ENCODE assay signal across 12 cellular contexts in genomic region chr1:31238612-31238985, GRCh38. TPM values are rescaled to one million over a fixed set of nuclear protein-coding genes. Genes with fewer than 3 reads are reported as not detected.
A peak's percentile ranks its signal among the peaks of the same experiment; 100 is the strongest.
DNase-seq lines count a peak whose midpoint lies in the region; ATAC-seq and TF ChIP-seq lines count a peak whose summit lies in the region.
"Had no signal": no experiment of that assay in that cellular context is flagged by ENCODE, and none has a peak within 500 bp of the region (broad histone marks: within the 10 kb centered on the region; RNA-seq: fewer than 3 reads in every experiment).

No MANE protein-coding gene starts in this region.

- peaks cover 33% of the 10 kb centered on the region for H3K27me3 Mint-ChIP-seq in activated naive CD4-positive, alpha-beta T cell treated with anti-CD3 and anti-CD28 coated beads, Interleukin-2, amount 50 U/mL, for 24 hours
- H3K27me3 Mint-ChIP-seq in activated B cell treated with CpG ODN at 0.5 μM for 24 hours: peaks cover 44% of the 10 kb centered on the region
- peaks cover 59 to 75% of the 10 kb centered on the region in 2 donors for H3K27me3 Mint-ChIP-seq in stimulated activated naive B cell treated with anti-CD40 and anti-IgM and Interleukin-4, amounts not matched to agents 10 μg/mL and 1 μg/mL and 100 μg/mL, for 72 hours

- peak overlapping the region; percentile 84 for H3K9ac ChIP-seq in iPS-20b (ENCODE audit: low read depth, low read length)

- H3K4me3 ChIP-seq in iPS-20b (ENCODE audit: low read length): peak overlapping the region; percentile 85
- H3K4me3 ChIP-seq in prostate gland: no peak overlapping the region

- peaks cover 17% of the 10 kb centered on the region for H3K4me1 Mint-ChIP-seq in activated naive CD4-positive, alpha-beta T cell treated with anti-CD3 and anti-CD28 coated beads, Interleukin-2, amount 50 U/mL, for 24 hours
- peaks cover 22% of the 10 kb centered on the region for H3K4me1 Mint-ChIP-seq in activated B cell treated with CpG ODN at 0.5 μM for 24 hours
- peaks cover 12 to 17% of the 10 kb centered on the region in 2 donors for H3K4me1 Mint-ChIP-seq in stimulated activated naive B cell treated with anti-CD40 and anti-IgM and Interleukin-4, amounts not matched to agents 10 μg/mL and 1 μg/mL and 100 μg/mL, for 72 hours

- no peak for TF ChIP-seq CTCF in activated B cell treated with CpG ODN at 0.5 μM for 24 hours (IDR thresholded peaks at IDR 0.05)
- no peak for TF ChIP-seq CTCF in prostate gland (IDR thresholded peaks at IDR 0.05)

- H3K27me3 ChIP-seq in iPS-20b (ENCODE audit: insufficient read depth, low read length) (peaks cover 38% of the 10 kb centered on the region), prostate gland (replicated peaks; ENCODE audit: insufficient read depth) (no peaks in the 10 kb centered on the region)

- ATAC-seq in activated B cell treated with CpG ODN at 0.5 μM for 24 hours (ENCODE audit: low read depth): no peak
- ATAC-seq in stimulated activated naive B cell treated with anti-CD40 and anti-IgM and Interleukin-4, amounts not matched to agents 10 μg/mL and 1 μg/mL and 100 μg/mL, for 72 hours (replicated peaks): no peak
- no peak for ATAC-seq in GM18505 (IDR thresholded peaks at IDR 0.05; ENCODE audit: unreplicated experiment)

- CTCF ChIA-PET in activated B cell treated with CpG ODN at 0.5 μM for 24 hours (lab: Charles Lee): no interaction called here

- H3K4me1 ChIP-seq in iPS-20b (ENCODE audit: insufficient read depth, low read length) (0 out of 2 replicates have a peak, but pooled peaks cover 4% of the 10 kb centered on the region), prostate gland (replicated peaks) (no peaks in the 10 kb centered on the region)

- H3K9me3 Mint-ChIP-seq in activated naive CD4-positive, alpha-beta T cell treated with anti-CD3 and anti-CD28 coated beads, Interleukin-2, amount 50 U/mL, for 24 hours: no peaks in the 10 kb centered on the region
- no peaks in the 10 kb centered on the region for H3K9me3 Mint-ChIP-seq in activated B cell treated with CpG ODN at 0.5 μM for 24 hours
- H3K9me3 Mint-ChIP-seq in stimulated activated naive B cell treated with anti-CD40 and anti-IgM and Interleukin-4, amounts not matched to agents 10 μg/mL and 1 μg/mL and 100 μg/mL, for 72 hours: no peaks in the 10 kb centered on the region

- H3K36me3 Mint-ChIP-seq in activated naive CD4-positive, alpha-beta T cell treated with anti-CD3 and anti-CD28 coated beads, Interleukin-2, amount 50 U/mL, for 24 hours: no peaks in the 10 kb centered on the region
- no peaks in the 10 kb centered on the region for H3K36me3 Mint-ChIP-seq in activated B cell treated with CpG ODN at 0.5 μM for 24 hours (ENCODE audit: low read depth)
- no peaks in the 10 kb centered on the region for H3K36me3 Mint-ChIP-seq in stimulated activated naive B cell treated with anti-CD40 and anti-IgM and Interleukin-4, amounts not matched to agents 10 μg/mL and 1 μg/mL and 100 μg/mL, for 72 hours

- H3K27ac Mint-ChIP-seq in activated naive CD4-positive, alpha-beta T cell treated with anti-CD3 and anti-CD28 coated beads, Interleukin-2, amount 50 U/mL, for 24 hours: no peak overlapping the region
- no peak overlapping the region for H3K27ac Mint-ChIP-seq in activated B cell treated with CpG ODN at 0.5 μM for 24 hours
- no peak overlapping the region for H3K27ac Mint-ChIP-seq in stimulated activated naive B cell treated with anti-CD40 and anti-IgM and Interleukin-4, amounts not matched to agents 10 μg/mL and 1 μg/mL and 100 μg/mL, for 72 hours

- no peak for DNase-seq in activated naive CD4-positive, alpha-beta T cell treated with anti-CD3 and anti-CD28 coated beads, Interleukin-2, amount 50 U/mL, for 16 hours
- DNase-seq in activated B cell treated with CpG ODN at 0.5 μM for 24 hours (no peak), AG08395 (ENCODE audit: low spot score) (no peak), prostate gland (ENCODE audit: low spot score) (no peak)
- DNase-seq in stimulated activated naive B cell treated with anti-CD40 and anti-IgM and Interleukin-4, amounts not matched to agents 10 μg/mL and 1 μg/mL and 100 μg/mL, for 72 hours: no peak
- DNase-seq: cerebellar nuclear complex; stimulated activated CD4-positive, alpha-beta T cell treated with anti-CD3 and anti-CD28 coated beads, Interleukin-12 subunit alpha, Interleukin-12 subunit beta, amount 100 ng/mL, for 4 hours had no signal

- WGBS in prostate gland: 43% methylated on average over 4 of the region's 4 CpGs

- intact Hi-C loops in activated B cell treated with CpG ODN at 0.5 μM for 24 hours (cut with micrococcal nuclease) (no loop called here), prostate gland (cut with DNase I) (no loop called here)

- TF ChIP-seq POLR2A in GM18505 (IDR thresholded peaks at IDR 0.05; ENCODE audit: borderline replicate concordance, extremely low read depth, insufficient read depth, insufficient read length): no peak
- TF ChIP-seq POLR2A in prostate gland (IDR thresholded peaks at IDR 0.05): no peak

- POLR2A ChIA-PET in activated B cell treated with CpG ODN at 0.5 μM for 24 hours (lab: Charles Lee): no interaction called here

- H3K36me3 ChIP-seq in iPS-20b (ENCODE audit: insufficient read depth, low read depth, low read length) (no peaks in the 10 kb centered on the region), prostate gland (no peaks in the 10 kb centered on the region)
- H3K36me3 ChIP-seq: BLaER1 treated with 17β-estradiol and CSF1 and Interleukin-3, amounts not matched to agents 10 nM and 100 nM had no signal

- peak overlapping the region; percentile 50 for H3K4me3 Mint-ChIP-seq in activated naive CD4-positive, alpha-beta T cell treated with anti-CD3 and anti-CD28 coated beads, Interleukin-2, amount 50 U/mL, for 24 hours
- peak overlapping the region; percentile 65 for H3K4me3 Mint-ChIP-seq in activated B cell treated with CpG ODN at 0.5 μM for 24 hours
- H3K4me3 Mint-ChIP-seq in stimulated activated naive B cell treated with anti-CD40 and anti-IgM and Interleukin-4, amounts not matched to agents 10 μg/mL and 1 μg/mL and 100 μg/mL, for 72 hours: peak overlapping the region; percentile 81 to 84

- H3K27ac ChIP-seq in iPS-20b (ENCODE audit: low read length) (no peak overlapping the region), prostate gland (no peak overlapping the region)
- H3K27ac ChIP-seq: BLaER1 treated with 17β-estradiol and CSF1 and Interleukin-3, amounts not matched to agents 10 nM and 100 nM had no signal

- no peaks in the 10 kb centered on the region for H3K9me3 ChIP-seq in iPS-20b (ENCODE audit: insufficient read depth, low read depth, low read length)
- H3K9me3 ChIP-seq in prostate gland: no peaks in the 10 kb centered on the region
- H3K9me3 ChIP-seq: BLaER1 treated with 17β-estradiol and CSF1 and Interleukin-3, amounts not matched to agents 10 nM and 100 nM had no signal

RNA-seq across cellular contexts. Expression of gene NKAIN1, which starts 1.1 kb away (rescaled TPM):
- total RNA-seq in activated B cell treated with CpG ODN at 0.5 μM for 24 hours (not detected in 2 replicates), prostate gland (under 1 TPM; 0.51 to 0.73 TPM)
- total RNA-seq: lung microvascular endothelial cell had no signal

RNA-seq across cellular contexts. Expression of gene SNRNP40, which starts 58.0 kb away (rescaled TPM):
- total RNA-seq in activated B cell treated with CpG ODN at 0.5 μM for 24 hours (83.2 and 85.1 TPM in 2 replicates), prostate gland (10 to 100 TPM; 58.7 to 65.4 TPM)

RNA-seq across cellular contexts. Expression of gene ZCCHC17, which starts 58.2 kb away (rescaled TPM):
- total RNA-seq in activated B cell treated with CpG ODN at 0.5 μM for 24 hours: 19.5 and 19.9 TPM in 2 replicates
- total RNA-seq in prostate gland: 10 to 100 TPM; 31.5 to 39.0 TPM
